ENCODE assay signal across 29 cellular contexts in the genomic region with DNA sequence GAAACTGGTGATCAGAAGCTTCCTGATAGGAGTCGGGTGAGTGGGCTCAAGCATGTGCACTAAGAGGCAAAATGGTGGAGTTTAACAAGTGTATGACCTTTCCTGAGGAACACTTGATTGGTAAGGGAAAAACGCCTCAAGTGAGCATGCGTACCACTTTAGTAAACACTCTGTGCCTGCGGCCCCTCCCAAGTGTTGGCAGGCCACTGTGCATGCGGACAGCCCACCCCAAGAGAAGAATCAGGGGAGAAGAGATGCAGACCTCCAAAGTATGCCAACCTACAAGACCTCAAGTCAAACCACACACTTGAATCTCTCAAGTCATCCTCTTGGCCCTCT.
"Had no signal": no experiment of that assay in that cellular context is flagged by ENCODE, and none has a peak within 500 bp of the region (broad histone marks: within the 10 kb centered on the region; RNA-seq: fewer than 3 reads in every experiment).

No MANE protein-coding gene starts in this region.

- H3K27me3 Mint-ChIP-seq: naive thymus-derived CD8-positive, alpha-beta T cell had no signal

- DNase-seq: dermis blood vessel endothelial cell; effector memory CD4-positive, alpha-beta T cell; erythroblast; esophagus squamous epithelium; hypothalamus; left cardiac atrium; left lung; mesenchymal stem cell; naive thymus-derived CD8-positive, alpha-beta T cell; nephron progenitor cell; nucleus accumbens; ovary; posterior cingulate gyrus; psoas muscle; right cardiac atrium; sigmoid colon; stimulated activated CD4-positive, alpha-beta T cell treated with anti-CD3 and anti-CD28 coated beads, Interleukin-2, amount 100 ng/mL, for 24 hours; stimulated activated CD4-positive, alpha-beta T cell treated with anti-CD3 and anti-CD28 coated beads, Interleukin-4, amount 100 ng/mL, for 24 hours; stimulated activated naive CD8-positive, alpha-beta T cell treated with anti-CD3 and anti-CD28 coated beads, Interleukin-15, Interleukin-2, amounts not matched to agents 100 U/mL and 50 U/mL, for 24 hours; substantia nigra; testis; tibial artery; upper lobe of left lung had no signal

- H3K4me3 ChIP-seq: coronary artery, esophagus squamous epithelium, left lung, ovary, psoas muscle, sigmoid colon, testis, tibial artery, upper lobe of left lung had no signal

- H3K27ac ChIP-seq: coronary artery, esophagus squamous epithelium, left lung, ovary, psoas muscle, sigmoid colon, testis, tibial artery, upper lobe of left lung had no signal

- H3K36me3 Mint-ChIP-seq: naive thymus-derived CD8-positive, alpha-beta T cell; stimulated activated effector memory CD8-positive, alpha-beta T cell treated with anti-CD3 and anti-CD28 coated beads, Interleukin-12 subunit alpha, Interleukin-12 subunit beta, amount 100 ng/mL, for 72 hours had no signal

- H3K4me3 Mint-ChIP-seq: naive thymus-derived CD8-positive, alpha-beta T cell; nephron progenitor cell; stimulated activated effector memory CD8-positive, alpha-beta T cell treated with anti-CD3 and anti-CD28 coated beads, Interleukin-12 subunit alpha, Interleukin-12 subunit beta, amount 100 ng/mL, for 72 hours had no signal

- H3K36me3 ChIP-seq: esophagus squamous epithelium, left lung, ovary, sigmoid colon, tibial artery, upper lobe of left lung had no signal

- ATAC-seq: left cardiac atrium; left lung; naive thymus-derived CD8-positive, alpha-beta T cell; psoas muscle; right cardiac atrium; stimulated activated effector memory CD8-positive, alpha-beta T cell treated with anti-CD3 and anti-CD28 coated beads, Interleukin-12 subunit alpha, Interleukin-12 subunit beta, amount 100 ng/mL, for 72 hours; stimulated activated naive CD8-positive, alpha-beta T cell treated with anti-CD3 and anti-CD28 coated beads, Interleukin-15, Interleukin-2, amounts not matched to agents 100 U/mL and 50 U/mL, for 24 hours had no signal

- H3K27me3 ChIP-seq: esophagus squamous epithelium, left lung, ovary, sigmoid colon, testis, tibial artery, upper lobe of left lung had no signal

- H3K4me1 Mint-ChIP-seq: stimulated activated effector memory CD8-positive, alpha-beta T cell treated with anti-CD3 and anti-CD28 coated beads, Interleukin-12 subunit alpha, Interleukin-12 subunit beta, amount 100 ng/mL, for 72 hours had no signal

- FAIRE-seq: endometrium, frontal cortex, islet of Langerhans, urothelium cell line had no signal

- H3K4me1 ChIP-seq: left lung, psoas muscle, sigmoid colon, testis, tibial artery, upper lobe of left lung had no signal

- H3K27ac Mint-ChIP-seq: naive thymus-derived CD8-positive, alpha-beta T cell; stimulated activated effector memory CD8-positive, alpha-beta T cell treated with anti-CD3 and anti-CD28 coated beads, Interleukin-12 subunit alpha, Interleukin-12 subunit beta, amount 100 ng/mL, for 72 hours had no signal

- H3K9me3 ChIP-seq: esophagus squamous epithelium, left lung, ovary, psoas muscle, sigmoid colon, testis, tibial artery, upper lobe of left lung had no signal

- H3K9me3 Mint-ChIP-seq: naive thymus-derived CD8-positive, alpha-beta T cell; nephron progenitor cell; stimulated activated effector memory CD8-positive, alpha-beta T cell treated with anti-CD3 and anti-CD28 coated beads, Interleukin-12 subunit alpha, Interleukin-12 subunit beta, amount 100 ng/mL, for 72 hours had no signal
